20 cellular contexts compared by ENCODE assay signal in genomic region chr7:41391818-41392217, GRCh38.
"Had no signal": no experiment of that assay in that cellular context is flagged by ENCODE, and none has a peak within 500 bp of the region (broad histone marks: within the 10 kb centered on the region; RNA-seq: fewer than 3 reads in every experiment).

No MANE protein-coding gene starts in this region.

- H3K27me3 ChIP-seq: foreskin keratinocyte, neutrophil, spleen, tibial artery, upper lobe of left lung, uterus had no signal

- DNase-seq: effector CD4-positive, alpha-beta T cell; endodermal cell; erythroblast; foreskin keratinocyte; left ventricle myocardium inferior; lower lobe of right lung; naive thymus-derived CD4-positive, alpha-beta T cell; nephron progenitor cell; posterior cingulate gyrus; spleen; stimulated activated CD4-positive, alpha-beta T cell treated with anti-CD3 and anti-CD28 coated beads, Interleukin-15, amount 100 ng/mL, for 24 hours; stimulated activated CD4-positive, alpha-beta T cell treated with anti-CD3 and anti-CD28 coated beads, Interleukin-1b, Interleukin-23, amount 100 ng/mL, for 48 hours; stimulated activated CD4-positive, alpha-beta T cell treated with anti-CD3 and anti-CD28 coated beads, Interleukin-4, amount 100 ng/mL, for 24 hours; tibial artery; upper lobe of left lung; uterus had no signal

- H3K9me3 ChIP-seq: lower lobe of right lung, neutrophil, tibial artery, upper lobe of left lung, uterus had no signal

- H3K27ac ChIP-seq: coronary artery, foreskin keratinocyte, left ventricle myocardium inferior, lower lobe of right lung, neutrophil, spleen, tibial artery, upper lobe of left lung, uterus had no signal

- H3K4me1 ChIP-seq: left ventricle myocardium inferior, lower lobe of right lung, spleen, tibial artery, upper lobe of left lung, uterus had no signal

- ATAC-seq: foreskin keratinocyte; lower lobe of right lung; naive thymus-derived CD4-positive, alpha-beta T cell; sciatic nerve; stimulated activated memory B cell treated with anti-CD40 and anti-IgM and Interleukin-4, amounts not matched to agents 10 μg/mL and 1 μg/mL and 100 μg/mL, for 72 hours had no signal

- H3K36me3 ChIP-seq: left ventricle myocardium inferior, lower lobe of right lung, neutrophil, spleen, tibial artery, upper lobe of left lung, uterus had no signal

- H3K4me3 ChIP-seq: coronary artery, left ventricle myocardium inferior, lower lobe of right lung, spleen, tibial artery, upper lobe of left lung, uterus had no signal
